ENCODE assay signal across 13 cellular contexts in genomic region chr13:73948848-73949529, GRCh38.
DNase-seq lines count a peak whose midpoint lies in the region; ATAC-seq lines count a peak whose summit lies in the region.
"Had no signal": no experiment of that assay in that cellular context is flagged by ENCODE, and none has a peak within 500 bp of the region (broad histone marks: within the 10 kb centered on the region; RNA-seq: fewer than 3 reads in every experiment).

No MANE protein-coding gene starts in this region.

- no peaks in the 10 kb centered on the region for H3K27me3 Mint-ChIP-seq in CD4-positive, alpha-beta memory T cell
- H3K27me3 Mint-ChIP-seq in T-helper 17 cell, result no peaks in the 10 kb centered on the region

- H3K4me3 Mint-ChIP-seq in CD4-positive, alpha-beta memory T cell, result peak overlapping the region in 3 of 8 donors; percentile 12 to 57 (median 46)
- no peak overlapping the region for H3K4me3 Mint-ChIP-seq in T-helper 17 cell

- peaks cover 61 to 89% (median 80%) of the 10 kb centered on the region in 4 donors for H3K4me1 Mint-ChIP-seq in CD4-positive, alpha-beta memory T cell
- H3K4me1 Mint-ChIP-seq in T-helper 17 cell, result peaks cover 43% of the 10 kb centered on the region

- ATAC-seq in GM18870 (IDR thresholded peaks at IDR 0.05; ENCODE audit: unreplicated experiment), result peak; percentile 70
- ATAC-seq in HG02798 (IDR thresholded peaks at IDR 0.05; ENCODE audit: poor library complexity, unreplicated experiment), result peak; percentile 42
- no peak for ATAC-seq in T-helper 17 cell

- H3K4me3 ChIP-seq in CD4-positive, alpha-beta memory T cell (ENCODE audit: low read length in 2 of 2), result no peak overlapping the region

- POLR2A ChIA-PET in CD4-positive, alpha-beta memory T cell (lab: Charles Lee; ENCODE audit: partially characterized antibody), result no interaction called here

- CTCF ChIA-PET in CD4-positive, alpha-beta memory T cell (lab: Charles Lee; ENCODE audit: partially characterized antibody), result interaction anchor here (1.1 to 1.2 kb wide), 2 partner anchors 17 to 338 kb away, joined by 3 to 8 read pairs; no protein-coding TSS in a partner anchor

- no peaks in the 10 kb centered on the region for H3K9me3 ChIP-seq in CD4-positive, alpha-beta memory T cell (ENCODE audit: control insufficient read depth in 1 of 2, low read length in 2 of 2)
- no peaks in the 10 kb centered on the region for H3K9me3 ChIP-seq in T-helper 17 cell (ENCODE audit: control insufficient read depth, low read length, poor library complexity, severe bottlenecking)

- no peaks in the 10 kb centered on the region for H3K27me3 ChIP-seq in CD4-positive, alpha-beta memory T cell (ENCODE audit: insufficient read depth, low read length)

- H3K4me1 ChIP-seq in CD4-positive, alpha-beta memory T cell (ENCODE audit: insufficient read depth, low read length), result peaks cover 75% of the 10 kb centered on the region

- H3K27ac ChIP-seq in CD4-positive, alpha-beta memory T cell (ENCODE audit: low read depth, low read length), result no peak overlapping the region

- H3K36me3 Mint-ChIP-seq in CD4-positive, alpha-beta memory T cell, result peaks cover 17 to 25% of the 10 kb centered on the region in 2 donors
- no peaks in the 10 kb centered on the region for H3K36me3 Mint-ChIP-seq in T-helper 17 cell (ENCODE audit: low read depth)

- H3K27ac Mint-ChIP-seq in CD4-positive, alpha-beta memory T cell, result peak overlapping the region in 5 of 7 donors; percentile 22 to 70 (median 41)
- peak overlapping the region; percentile 79 for H3K27ac Mint-ChIP-seq in T-helper 17 cell

- DNase-seq in CD4-positive, alpha-beta memory T cell, result no peak
- DNase-seq in T-helper 17 cell, result no peak
- DNase-seq in NCI-H82 (lab: John Stamatoyannopoulos, UW), result no peak
- no peak for DNase-seq in SKM-1 treated with dmso at 0.1 percent for 144 hours (lab: John Stamatoyannopoulos, UW; ENCODE audit: unreplicated experiment)
- no peak for DNase-seq in NCI-H128 (lab: John Stamatoyannopoulos, UW; ENCODE audit: unreplicated experiment)
- no peak for DNase-seq in DMS53 (lab: John Stamatoyannopoulos, UW)
- DNase-seq: activated CD4-positive, alpha-beta T cell treated with anti-CD3 and anti-CD28 coated beads, Interleukin-2, amount 50 U/mL, for 1 hour; activated naive CD4-positive, alpha-beta T cell treated with Interleukin-2 at 50 U/mL for 16 hours; kidney glomerular epithelial cell; stimulated activated CD4-positive, alpha-beta T cell treated with anti-CD3 and anti-CD28 coated beads, Interleukin-4, amount 100 ng/mL, for 1 hour; stimulated activated naive CD4-positive, alpha-beta T cell had no signal

- intact Hi-C loops in CD4-positive, alpha-beta memory T cell (cut with micrococcal nuclease), result no loop called here

- peaks cover 0 to 3% (median 0%) of the 10 kb centered on the region in 8 donors for H3K9me3 Mint-ChIP-seq in CD4-positive, alpha-beta memory T cell

- H3K36me3 ChIP-seq in CD4-positive, alpha-beta memory T cell (ENCODE audit: insufficient read depth, low read length), result no peaks in the 10 kb centered on the region
